1 cellular context compared by ENCODE assay signal in genomic region chr15:42920281-42921048, GRCh38.
A peak's percentile ranks its signal among the peaks of the same experiment; 100 is the strongest.
TF ChIP-seq lines count a peak whose summit lies in the region.

TSS of gene TTBK2 (minus strand) at chr15:42920778. CDS start at chr15:42878617, 42,161 bp downstream.

TF ChIP-seq in HepG2, 621 proteins besides CTCF, POLR2A, EP300 and RAD21 (continued from another document and continues in another):
- TF ChIP-seq PCBP1 (IDR thresholded peaks at IDR 0.05; ENCODE audit: borderline replicate concordance, low read depth, low read length), result peak; percentile 79; the same call in 1 of the 2 replicates
- no peak for TF ChIP-seq ZNF530 (CRISPR knock-in tag; IDR thresholded peaks at IDR 0.05; ENCODE audit: low read depth)
- no peak for TF ChIP-seq ZNF431 (CRISPR knock-in tag; IDR thresholded peaks at IDR 0.05; ENCODE audit: borderline replicate concordance, low read depth)
- TF ChIP-seq RELA (CRISPR knock-in tag; IDR thresholded peaks at IDR 0.05), result no peak
- TF ChIP-seq ZNF572 (CRISPR knock-in tag; IDR thresholded peaks at IDR 0.05), result no peak
- TF ChIP-seq SOX5 (CRISPR knock-in tag; IDR thresholded peaks at IDR 0.05; ENCODE audit: borderline replicate concordance), result no peak; the same call in 1 of the 2 replicates
- TF ChIP-seq ATF7-NPFF (CRISPR knock-in tag; IDR thresholded peaks at IDR 0.05; ENCODE audit: low read depth), result no peak
- TF ChIP-seq PAXIP1 (CRISPR knock-in tag; conservative IDR thresholded peaks at IDR 0.05), result no peak
- no peak for TF ChIP-seq ZFAT (CRISPR knock-in tag; conservative IDR thresholded peaks at IDR 0.05)
- TF ChIP-seq ZFY (CRISPR knock-in tag; IDR thresholded peaks at IDR 0.05), result no peak; the same call in 1 of the 2 replicates
- TF ChIP-seq FOSL1 (CRISPR knock-in tag; IDR thresholded peaks at IDR 0.05; ENCODE audit: borderline replicate concordance), result no peak
- TF ChIP-seq ZNF550 (CRISPR knock-in tag; IDR thresholded peaks at IDR 0.05; ENCODE audit: borderline replicate concordance), result no peak
- no peak for TF ChIP-seq AGO1 (IDR thresholded peaks at IDR 0.05; ENCODE audit: low read depth, low read length, poor library complexity, severe bottlenecking)
- peak; percentile 91 for TF ChIP-seq KMT2B (CRISPR knock-in tag; IDR thresholded peaks at IDR 0.05)
- no peak for TF ChIP-seq LRRFIP1 (CRISPR knock-in tag; conservative IDR thresholded peaks at IDR 0.05)
- TF ChIP-seq ZNF350 (CRISPR knock-in tag; IDR thresholded peaks at IDR 0.05; ENCODE audit: borderline replicate concordance, low read depth), result no peak
- TF ChIP-seq SAP130 (CRISPR knock-in tag; IDR thresholded peaks at IDR 0.05; ENCODE audit: low read depth), result peak; percentile 92
- TF ChIP-seq POLR2G (IDR thresholded peaks at IDR 0.05; ENCODE audit: low read depth, low read length), result peak; percentile 84
- TF ChIP-seq TCF7L2 (IDR thresholded peaks at IDR 0.05; ENCODE audit: low read depth, low read length), result no peak
- no peak for TF ChIP-seq ZBTB26 (CRISPR knock-in tag; IDR thresholded peaks at IDR 0.05; ENCODE audit: borderline replicate concordance)
- peak; percentile 71; the same call in 1 of the 2 replicates for TF ChIP-seq HOXA3 (CRISPR knock-in tag; IDR thresholded peaks at IDR 0.05)
- no peak for TF ChIP-seq ZNF556 (CRISPR knock-in tag; IDR thresholded peaks at IDR 0.05; ENCODE audit: borderline replicate concordance)
- TF ChIP-seq BCL6 (CRISPR knock-in tag; IDR thresholded peaks at IDR 0.05), result 0 out of 2 replicates have a peak, but pooled peaks have one; percentile 4
- no peak for TF ChIP-seq DNMT3B (CRISPR knock-in tag; conservative IDR thresholded peaks at IDR 0.05)
- no peak for TF ChIP-seq MAFK (conservative IDR thresholded peaks at IDR 0.05 in 1 of 2, IDR thresholded peaks at IDR 0.05 in 1 of 2; ENCODE audit: low read length in 2 of 2)
- TF ChIP-seq MLLT10 (CRISPR knock-in tag; IDR thresholded peaks at IDR 0.05), result no peak
- no peak for TF ChIP-seq NCOR1 (IDR thresholded peaks at IDR 0.05; ENCODE audit: borderline replicate concordance, low read length)
- 0 out of 2 replicates have a peak, but pooled peaks have one; percentile 53 for TF ChIP-seq ZNF414 (CRISPR knock-in tag; IDR thresholded peaks at IDR 0.05)
- no peak; the same call in 1 of the 2 replicates for TF ChIP-seq HCFC1 (IDR thresholded peaks at IDR 0.05; ENCODE audit: low read depth, low read length)
- TF ChIP-seq DMTF1 (CRISPR knock-in tag; IDR thresholded peaks at IDR 0.05), result no peak
- peak; percentile 30; the same call in 1 of the 2 replicates for TF ChIP-seq SPEN (CRISPR knock-in tag; IDR thresholded peaks at IDR 0.05; ENCODE audit: low read depth)
- peak; percentile 55; the same call in 1 of the 2 replicates for TF ChIP-seq TFAP4 (IDR thresholded peaks at IDR 0.05; ENCODE audit: borderline replicate concordance, low read depth)
- TF ChIP-seq ZNF501 (CRISPR knock-in tag; IDR thresholded peaks at IDR 0.05), result no peak
- no peak for TF ChIP-seq CENPX (CRISPR knock-in tag; IDR thresholded peaks at IDR 0.05)
- TF ChIP-seq JDP2 (CRISPR knock-in tag; IDR thresholded peaks at IDR 0.05; ENCODE audit: borderline replicate concordance), result no peak
- TF ChIP-seq GRHL1 (CRISPR knock-in tag; conservative IDR thresholded peaks at IDR 0.05), result no peak
- no peak for TF ChIP-seq ZBTB39 (CRISPR knock-in tag; IDR thresholded peaks at IDR 0.05)
- no peak for TF ChIP-seq BRF2 (CRISPR knock-in tag; IDR thresholded peaks at IDR 0.05)
- TF ChIP-seq ZNF274 (CRISPR knock-in tag; IDR thresholded peaks at IDR 0.05), result no peak
- peak; percentile 66 for TF ChIP-seq RXRA (CRISPR knock-in tag; IDR thresholded peaks at IDR 0.05)
- TF ChIP-seq HDAC1 (CRISPR knock-in tag; IDR thresholded peaks at IDR 0.05), result peak; percentile 9; the same call in 1 of the 2 replicates
- TF ChIP-seq SIN3A (IDR thresholded peaks at IDR 0.05; ENCODE audit: borderline replicate concordance, low read depth, low read length), result peak; percentile 63; the same call in 1 of the 2 replicates
- TF ChIP-seq GABPB1 (CRISPR knock-in tag; IDR thresholded peaks at IDR 0.05), result peak; percentile 86
- TF ChIP-seq ZFP62 (CRISPR knock-in tag; IDR thresholded peaks at IDR 0.05), result no peak
- TF ChIP-seq ATF5 (CRISPR knock-in tag; IDR thresholded peaks at IDR 0.05; ENCODE audit: low read depth), result no peak
- TF ChIP-seq ZNF382 (CRISPR knock-in tag; IDR thresholded peaks at IDR 0.05; ENCODE audit: borderline replicate concordance), result no peak
